10 cellular contexts compared by ENCODE assay signal in genomic region chr17:40068129-40068581, GRCh38. TPM values are rescaled to one million over a fixed set of nuclear protein-coding genes. Genes with fewer than 3 reads are reported as not detected.
DNase-seq lines count a peak whose midpoint lies in the region; ATAC-seq, FAIRE-seq and TF ChIP-seq lines count a peak whose summit lies in the region.
"Had no signal": no experiment of that assay in that cellular context is flagged by ENCODE, and none has a peak within 500 bp of the region (broad histone marks: within the 10 kb centered on the region; RNA-seq: fewer than 3 reads in every experiment).

No MANE protein-coding gene starts in this region.

- no peak for FAIRE-seq in A549 (lab: Jason Lieb, UNC)
- FAIRE-seq: G401.6, TTC549 had no signal

- WGBS in A549 (ENCODE audit: missing lambda C conversion rate) = 69% methylated on average over 4 of the region's 4 CpGs

- H3K27me3 Mint-ChIP-seq in naive thymus-derived CD8-positive, alpha-beta T cell = no peaks in the 10 kb centered on the region

- TF ChIP-seq CTCF in A549 (IDR thresholded peaks at IDR 0.05) (no peak), colonic mucosa (IDR thresholded peaks at IDR 0.05) (no peak)

- POLR2A ChIA-PET in A549 (lab: Yijun Ruan, JAX) = interaction anchor here (1.3 to 1.6 kb wide), 2 partner anchors 14 to 31 kb away, joined by 4 to 5 read pairs; partner anchors contain the start of gene MED24
- POLR2A ChIA-PET in naive thymus-derived CD8-positive, alpha-beta T cell (lab: Charles Lee) = interaction anchor here (1.5 to 17.1 kb wide), 5 partner anchors 22 to 151 kb away, joined by 3 to 260 read pairs (median 9); partner anchors contain the start of genes NR1D1 and WIPF2

- TF ChIP-seq POLR2A in A549 (IDR thresholded peaks at IDR 0.05; ENCODE audit: low read length) = no peak

- H3K36me3 Mint-ChIP-seq in naive thymus-derived CD8-positive, alpha-beta T cell = no peaks in the 10 kb centered on the region

- peak overlapping the region; percentile 93 to 97 (median 95) for H3K27ac Mint-ChIP-seq in naive thymus-derived CD8-positive, alpha-beta T cell

- no peaks in the 10 kb centered on the region for H3K36me3 ChIP-seq in colonic mucosa
- no peaks in the 10 kb centered on the region for H3K36me3 ChIP-seq in HAP-1 (replicated peaks)

- intact Hi-C loops in colonic mucosa (cut with DNase I) = no loop called here

- H3K27me3 ChIP-seq in colonic mucosa (no peaks in the 10 kb centered on the region), HAP-1 (ENCODE audit: low read depth) (no peaks in the 10 kb centered on the region)

- in situ Hi-C loops in HAP-1 (cut with MboI; ENCODE audit: low sequenced_read_pairs) = no loop called here

- TF ChIP-seq RAD21 in A549 (conservative IDR thresholded peaks at IDR 0.05 in 1 of 2, IDR thresholded peaks at IDR 0.05 in 1 of 2) = no peak

- peak overlapping the region; percentile 93 for H3K4me2 ChIP-seq in A549

- peak overlapping the region; percentile 20 to 83 for H3K9ac ChIP-seq in colonic mucosa (ENCODE audit: low read depth in 2 of 2, low read length in 2 of 2)

- H3K27ac ChIP-seq in A549 = peak overlapping the region; percentile 95
- H3K27ac ChIP-seq in colonic mucosa = peak overlapping the region; percentile 91

- peaks cover 62 to 99% (median 91%) of the 10 kb centered on the region in 4 donors for H3K4me1 Mint-ChIP-seq in naive thymus-derived CD8-positive, alpha-beta T cell

- no peak for ATAC-seq in A549
- no peak for ATAC-seq in naive thymus-derived CD8-positive, alpha-beta T cell
- no peak for ATAC-seq in GM19463 (IDR thresholded peaks at IDR 0.05; ENCODE audit: unreplicated experiment)

- no peak for TF ChIP-seq EP300 in A549 (IDR thresholded peaks at IDR 0.05)

- peak overlapping the region; percentile 78 to 94 (median 90) for H3K4me3 Mint-ChIP-seq in naive thymus-derived CD8-positive, alpha-beta T cell

- H3K9me3 Mint-ChIP-seq in naive thymus-derived CD8-positive, alpha-beta T cell = no peaks in the 10 kb centered on the region

- CTCF ChIA-PET in A549 (lab: Yijun Ruan, JAX) = interaction anchor here (1.0 to 34.4 kb wide), 6 partner anchors 6 to 55 kb away, joined by 3 to 919 read pairs (median 309); partner anchors contain the start of genes MED24, NR1D1 and THRA

- DNase-seq in A549 (ENCODE audit: low read depth in 1 of 2, low spot score in 1 of 2) = no peak
- DNase-seq in LHCN-M2 (ENCODE audit: low read depth) = peak; percentile 65
- DNase-seq in colonic mucosa = no peak
- DNase-seq in naive thymus-derived CD8-positive, alpha-beta T cell = no peak
- DNase-seq in NCI-H1105 treated with DMSO at 0.1 percent for 48 hours (lab: John Stamatoyannopoulos, UW) = no peak
- no peak for DNase-seq in stimulated activated CD4-positive, alpha-beta T cell treated with anti-CD3 and anti-CD28 coated beads, Interleukin-4, amount 100 ng/mL, for 1 hour
- DNase-seq in HAP-1 (ENCODE audit: low spot score in 2 of 2) = no peak

- H3K4me3 ChIP-seq in A549 (peak overlapping the region; percentile 29; the same call in 2 of the 3 replicates), colonic mucosa (peak overlapping the region; percentile 10), HAP-1 (no peak overlapping the region)

- H3K4me1 ChIP-seq in A549 (peaks cover 85% of the 10 kb centered on the region), colonic mucosa (peaks cover 59% of the 10 kb centered on the region), HAP-1 (peaks cover 25% of the 10 kb centered on the region)

- H3K9me3 ChIP-seq in A549 (no peaks in the 10 kb centered on the region), colonic mucosa (no peaks in the 10 kb centered on the region), HAP-1 (no peaks in the 10 kb centered on the region)

TF ChIP-seq in A549, 52 proteins besides CTCF, POLR2A, EP300 and RAD21 (continues in another document):
- TF ChIP-seq POLR2AphosphoS2 (conservative IDR thresholded peaks at IDR 0.05; ENCODE audit: low read length) (no peak), CBX2 (IDR thresholded peaks at IDR 0.05; ENCODE audit: borderline replicate concordance, low read depth) (no peak), JUN (IDR thresholded peaks at IDR 0.05) (no peak), PBX3 (IDR thresholded peaks at IDR 0.05) (no peak), CHD4 (IDR thresholded peaks at IDR 0.05; ENCODE audit: borderline replicate concordance) (no peak), MAFK (IDR thresholded peaks at IDR 0.05; ENCODE audit: partially characterized antibody) (no peak), RFX5 (IDR thresholded peaks at IDR 0.05) (no peak), MAZ (IDR thresholded peaks at IDR 0.05; ENCODE audit: borderline replicate concordance, low read depth, low read length) (no peak), ESRRA (IDR thresholded peaks at IDR 0.05; ENCODE audit: borderline replicate concordance, low read length) (no peak), NPAS2 (CRISPR knock-in tag; IDR thresholded peaks at IDR 0.05; ENCODE audit: borderline replicate concordance) (no peak), HOXA7 (CRISPR knock-in tag; IDR thresholded peaks at IDR 0.05) (no peak), HES2 (IDR thresholded peaks at IDR 0.05) (no peak)

RNA-seq across cellular contexts. Expression of gene THRA, which starts 5.4 kb away (rescaled TPM):
- 20.1 and 27.4 TPM in 2 replicates for polyA plus RNA-seq in A549 (2011; rRNA removed)
- 12.5 and 15.3 TPM in 2 replicates for polyA plus RNA-seq in A549 (2012; cell fraction: cytosol; rRNA removed)
- polyA plus RNA-seq in A549 (2012; cell fraction: nucleus; rRNA removed) = 10.5 and 13.1 TPM in 2 replicates
- 16.1 to 23.7 TPM (median 22.5 TPM) in 3 replicates for polyA plus RNA-seq in A549 (2017; fragmentation: RNase III; extraction: RNeasy Plus Mini Kit Qiagen cat#74134 plus additional on column Dnase treatment)
- 25.5 and 26.9 TPM in 2 replicates for polyA minus RNA-seq in A549 (2011; rRNA and poly(A)+ RNA removed)
- 22.3 and 32.5 TPM in 2 replicates for total RNA-seq in LHCN-M2 (2014; rRNA removed)
- 26.6 TPM for polyA plus RNA-seq in LHCN-M2 (2012)
- 10 to 100 TPM; 40.3 to 44.5 TPM for total RNA-seq in colonic mucosa
- total RNA-seq in naive thymus-derived CD8-positive, alpha-beta T cell = 10 to 100 TPM; 53.6 to 54.2 TPM
- polyA plus RNA-seq in naive thymus-derived CD8-positive, alpha-beta T cell = 10 to 100 TPM; 11.3 to 23.3 (median 22.2) TPM

RNA-seq across cellular contexts. Expression of gene MED24, which starts 13.9 kb away (rescaled TPM):
- 63.6 and 89.5 TPM in 2 replicates for polyA plus RNA-seq in A549 (2011; rRNA removed)
- 85.2 and 102 TPM in 2 replicates for polyA plus RNA-seq in A549 (2012; cell fraction: cytosol; rRNA removed)
- 320 and 427 TPM in 2 replicates for polyA plus RNA-seq in A549 (2012; cell fraction: nucleus; rRNA removed)
- 60.7 to 64.5 TPM (median 60.8 TPM) in 3 replicates for polyA plus RNA-seq in A549 (2017; fragmentation: RNase III; extraction: RNeasy Plus Mini Kit Qiagen cat#74134 plus additional on column Dnase treatment)
- 129 and 130 TPM in 2 replicates for polyA minus RNA-seq in A549 (2011; rRNA and poly(A)+ RNA removed)
- total RNA-seq in LHCN-M2 (2014; rRNA removed) = 52.9 and 65.1 TPM in 2 replicates
- 36.8 TPM for polyA plus RNA-seq in LHCN-M2 (2012)
- total RNA-seq in colonic mucosa = 100 to 1,000 TPM in 1 of 2 donors, 10 to 100 TPM in 1; 80.1 to 111 TPM
- 100 to 1,000 TPM; 104 TPM for total RNA-seq in naive thymus-derived CD8-positive, alpha-beta T cell
- 10 to 100 TPM; 37.3 to 67.7 (median 42.1) TPM for polyA plus RNA-seq in naive thymus-derived CD8-positive, alpha-beta T cell

RNA-seq across cellular contexts. Expression of gene NR1D1, which starts 32.2 kb away (rescaled TPM):
- 1.2 and 2.4 TPM in 2 replicates for polyA plus RNA-seq in A549 (2011; rRNA removed)
- 5.7 and 6.5 TPM in 2 replicates for polyA plus RNA-seq in A549 (2012; cell fraction: cytosol; rRNA removed)
- 12.1 and 15.2 TPM in 2 replicates for polyA plus RNA-seq in A549 (2012; cell fraction: nucleus; rRNA removed)
- polyA plus RNA-seq in A549 (2017; fragmentation: RNase III; extraction: RNeasy Plus Mini Kit Qiagen cat#74134 plus additional on column Dnase treatment) = 3.0 to 4.6 TPM (median 4.4 TPM) in 3 replicates
- polyA minus RNA-seq in A549 (2011; rRNA and poly(A)+ RNA removed) = 4.0 and 6.0 TPM in 2 replicates
- 1.5 and 3.4 TPM in 2 replicates for total RNA-seq in LHCN-M2 (2014; rRNA removed)
- 3.6 TPM for polyA plus RNA-seq in LHCN-M2 (2012)
- total RNA-seq in colonic mucosa = 10 to 100 TPM in 1 of 2 donors, 1 to 10 TPM in 1; 4.8 to 18.8 TPM
- 10 to 100 TPM; 18.2 to 19.2 TPM for total RNA-seq in naive thymus-derived CD8-positive, alpha-beta T cell
- 1 to 10 TPM; 3.9 to 9.9 (median 6.4) TPM for polyA plus RNA-seq in naive thymus-derived CD8-positive, alpha-beta T cell

RNA-seq across cellular contexts. Expression of gene CSF3, which starts 52.9 kb away (rescaled TPM):
- 0.41 TPM in 1 of 2 replicates, not detected in the other for polyA plus RNA-seq in A549 (2011; rRNA removed)
- polyA plus RNA-seq in A549 (2012; cell fraction: cytosol; rRNA removed) = 0.03 TPM in 1 of 2 replicates, not detected in the other
- 0.04 TPM in 1 of 2 replicates, not detected in the other for polyA plus RNA-seq in A549 (2012; cell fraction: nucleus; rRNA removed)
- polyA plus RNA-seq in A549 (2017; fragmentation: RNase III; extraction: RNeasy Plus Mini Kit Qiagen cat#74134 plus additional on column Dnase treatment) = not detected in 3 replicates
- not detected in 2 replicates for polyA minus RNA-seq in A549 (2011; rRNA and poly(A)+ RNA removed)
- total RNA-seq in LHCN-M2 (2014; rRNA removed) = 5.1 and 6.7 TPM in 2 replicates
- 1.1 TPM for polyA plus RNA-seq in LHCN-M2 (2012)
- under 1 TPM in 1 of 2 donors, not detected in 1; 0.37 TPM for total RNA-seq in colonic mucosa
- not detected for total RNA-seq in naive thymus-derived CD8-positive, alpha-beta T cell
- not detected for polyA plus RNA-seq in naive thymus-derived CD8-positive, alpha-beta T cell

RNA-seq across cellular contexts. Expression of gene MSL1, which starts 53.6 kb away (rescaled TPM):
- polyA plus RNA-seq in A549 (2011; rRNA removed) (87.8 and 95.1 TPM in 2 replicates), A549 (2017; fragmentation: RNase III; extraction: RNeasy Plus Mini Kit Qiagen cat#74134 plus additional on column Dnase treatment) (60.4 to 70.1 TPM (median 64.8 TPM) in 3 replicates)
- 24.3 and 30.5 TPM in 2 replicates for polyA plus RNA-seq in A549 (2012; cell fraction: cytosol; rRNA removed)
- polyA plus RNA-seq in A549 (2012; cell fraction: nucleus; rRNA removed) = 28.3 and 28.4 TPM in 2 replicates
- 32.5 and 33.0 TPM in 2 replicates for polyA minus RNA-seq in A549 (2011; rRNA and poly(A)+ RNA removed)
- total RNA-seq in LHCN-M2 (2014; rRNA removed) (62.1 and 62.8 TPM in 2 replicates), colonic mucosa (10 to 100 TPM; 77.0 to 81.0 TPM)
- polyA plus RNA-seq in LHCN-M2 (2012) = 28.7 TPM
- total RNA-seq in naive thymus-derived CD8-positive, alpha-beta T cell = 100 to 1,000 TPM; 132 to 135 TPM
- polyA plus RNA-seq in naive thymus-derived CD8-positive, alpha-beta T cell = 10 to 100 TPM in 1 of 3 donors, 1 to 10 TPM in 2; 6.8 to 12.8 (median 9.2) TPM
